ENCODE assay signal across 15 cellular contexts in the genomic region with DNA sequence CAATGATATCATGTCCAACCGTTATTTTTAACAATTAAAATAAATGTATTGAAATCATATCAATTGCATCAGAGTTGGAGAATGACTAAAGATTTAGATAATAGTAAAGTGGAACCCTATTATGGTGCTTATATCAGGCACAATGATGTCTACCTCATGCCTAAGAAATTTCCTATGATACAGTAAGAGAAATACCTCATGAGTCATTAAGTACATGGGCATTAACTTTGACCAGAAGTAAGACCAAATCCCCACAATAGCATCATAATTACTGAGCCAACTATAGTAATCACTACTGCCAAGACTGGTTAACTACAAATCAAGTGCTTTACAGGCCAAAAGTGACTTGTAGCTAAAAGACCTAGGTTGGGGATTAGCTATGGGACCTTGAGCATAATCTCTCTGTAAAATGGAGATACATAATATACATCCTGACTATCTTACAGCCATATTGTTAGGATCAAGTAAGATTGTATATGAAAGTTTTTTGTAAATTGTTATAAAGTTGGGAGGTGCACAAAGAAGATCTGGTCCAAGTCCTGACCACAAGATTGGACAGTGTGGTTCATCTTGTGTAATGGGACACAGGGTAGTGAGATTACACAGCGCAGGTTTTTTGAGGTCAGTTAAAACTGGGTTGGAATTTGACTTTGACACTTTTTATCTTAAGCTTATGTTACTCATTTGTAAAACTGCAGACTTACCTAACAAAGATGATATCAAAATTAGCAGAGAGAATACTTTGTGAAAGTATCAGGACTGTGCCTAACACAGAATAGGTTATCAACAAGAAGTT.
DNase-seq lines count a peak whose midpoint lies in the region; ATAC-seq, FAIRE-seq and TF ChIP-seq lines count a peak whose summit lies in the region.
"Had no signal": no experiment of that assay in that cellular context is flagged by ENCODE, and none has a peak within 500 bp of the region (broad histone marks: within the 10 kb centered on the region; RNA-seq: fewer than 3 reads in every experiment).

No MANE protein-coding gene starts in this region.

- H3K4me3 ChIP-seq in astrocyte (ENCODE audit: insufficient read depth, low read depth, low read length): no peak overlapping the region
- H3K4me3 ChIP-seq: thyroid gland had no signal

- no peaks in the 10 kb centered on the region for H3K79me2 ChIP-seq in astrocyte (ENCODE audit: insufficient read depth, low read length)

- no peaks in the 10 kb centered on the region for H3K27me3 ChIP-seq in astrocyte (ENCODE audit: insufficient read depth, low read length)
- H3K27me3 ChIP-seq: thyroid gland had no signal

- no peaks in the 10 kb centered on the region for H3K9me3 ChIP-seq in astrocyte (ENCODE audit: insufficient read depth, low read depth, low read length)
- H3K9me3 ChIP-seq: thyroid gland had no signal

- no peak overlapping the region for H2AFZ ChIP-seq in astrocyte (ENCODE audit: low read depth, low read length)

- H3K27ac ChIP-seq in astrocyte (ENCODE audit: low read depth, low read length): peak overlapping the region; percentile 81
- H3K27ac ChIP-seq: thyroid gland had no signal

- H3K36me3 Mint-ChIP-seq in HFFc6 (ENCODE audit: low read depth) (peaks cover 29% of the 10 kb centered on the region), astrocyte (ENCODE audit: low read depth, unreplicated experiment) (peaks cover 25% of the 10 kb centered on the region)

- H3K4me2 ChIP-seq in astrocyte (ENCODE audit: low read length): peak overlapping the region; percentile 29

- H3K4me1 Mint-ChIP-seq in HFFc6 (ENCODE audit: low read depth) (peaks cover 63% of the 10 kb centered on the region), astrocyte (ENCODE audit: low read depth, unreplicated experiment) (peaks cover 10% of the 10 kb centered on the region)

- H3K9ac ChIP-seq in astrocyte (ENCODE audit: low read length): peak overlapping the region; percentile 4

- no peaks in the 10 kb centered on the region for H3K36me3 ChIP-seq in astrocyte (ENCODE audit: insufficient read depth, low read length)
- H3K36me3 ChIP-seq: thyroid gland had no signal

- H3K27ac Mint-ChIP-seq in HFFc6 (peak overlapping the region; percentile 79), astrocyte (ENCODE audit: unreplicated experiment) (peak overlapping the region; percentile 3)
- H3K27ac Mint-ChIP-seq: activated naive CD8-positive, alpha-beta T cell treated with anti-CD3 and anti-CD28 coated beads, Interleukin-2, amount 10 ng/mL, durations not matched to agents 7 days and 5 days had no signal

- FAIRE-seq in astrocyte (lab: Jason Lieb, UNC): peak; percentile 68
- FAIRE-seq: A204.1 had no signal

- DNase-seq in A172 (ENCODE audit: low spot score) (peak; percentile 86), HFFc6 (peak; percentile 92), astrocyte (ENCODE audit: low read depth) (peak; percentile 98), glomerular endothelial cell (ENCODE audit: extremely low read depth, low read depth, low spot score) (peak; percentile 36), T-helper 9 cell (no peak), sciatic nerve (ENCODE audit: low spot score) (no peak)
- no peak for DNase-seq in stimulated activated CD4-positive, alpha-beta T cell treated with anti-CD3 and anti-CD28 coated beads, Interleukin-4, amount 100 ng/mL, for 1 hour
- DNase-seq in activated CD4-positive, alpha-beta T cell treated with anti-CD3 and anti-CD28 coated beads for 48 hours: no peak
- DNase-seq: activated naive CD8-positive, alpha-beta T cell treated with anti-CD3 and anti-CD28 coated beads, Interleukin-2, amount 10 ng/mL, durations not matched to agents 7 days and 5 days; DMS79 treated with DMSO at 0.1 percent for 48 hours; effector CD8-positive, alpha-beta T cell; NCI-H345; OCI-M1; thyroid gland had no signal

- H3K4me1 ChIP-seq in astrocyte (ENCODE audit: insufficient read depth, low read length): peaks cover 33% of the 10 kb centered on the region
- H3K4me1 ChIP-seq: thyroid gland had no signal

- intact Hi-C loops in sciatic nerve (cut with DNase I): no loop called here

- H3K9me3 Mint-ChIP-seq in HFFc6: peaks cover 8% of the 10 kb centered on the region
- peaks cover 16% of the 10 kb centered on the region for H3K9me3 Mint-ChIP-seq in astrocyte (ENCODE audit: unreplicated experiment)

- TF ChIP-seq CTCF in HFFc6 (IDR thresholded peaks at IDR 0.05): no peak
- TF ChIP-seq CTCF in astrocyte (IDR thresholded peaks at IDR 0.05; ENCODE audit: insufficient read depth, low read depth, low read length): no peak

- ATAC-seq in sciatic nerve: no peak

- no peaks in the 10 kb centered on the region for H4K20me1 ChIP-seq in astrocyte (ENCODE audit: insufficient read depth, low read length)

- H3K27me3 Mint-ChIP-seq in HFFc6 (ENCODE audit: insufficient read depth): no peaks in the 10 kb centered on the region
- no peaks in the 10 kb centered on the region for H3K27me3 Mint-ChIP-seq in astrocyte (ENCODE audit: low read depth, unreplicated experiment)
- H3K27me3 Mint-ChIP-seq: activated naive CD8-positive, alpha-beta T cell treated with anti-CD3 and anti-CD28 coated beads, Interleukin-2, amount 10 ng/mL, durations not matched to agents 7 days and 5 days had no signal

- H3K4me3 Mint-ChIP-seq in HFFc6 (peak overlapping the region; percentile 58), astrocyte (ENCODE audit: unreplicated experiment) (no peak overlapping the region)
- H3K4me3 Mint-ChIP-seq: activated naive CD8-positive, alpha-beta T cell treated with anti-CD3 and anti-CD28 coated beads, Interleukin-2, amount 10 ng/mL, durations not matched to agents 7 days and 5 days had no signal

Comparison
In these comparisons a context has a peak if more than half of its experiments do, and no peak if none do; other contexts are left out.
1. DNase-seq: peak in A172 (single experiment), HFFc6 (single experiment), astrocyte (single experiment) and glomerular endothelial cell (single experiment); none in T-helper 9 cell (single experiment), stimulated activated CD4-positive, alpha-beta T cell treated with anti-CD3 and anti-CD28 coated beads, Interleukin-4, amount 100 ng/mL, for 1 hour (single experiment), sciatic nerve (single experiment) and activated CD4-positive, alpha-beta T cell treated with anti-CD3 and anti-CD28 coated beads for 48 hours (single experiment).